8 cellular contexts compared by ENCODE assay signal in the genomic region with DNA sequence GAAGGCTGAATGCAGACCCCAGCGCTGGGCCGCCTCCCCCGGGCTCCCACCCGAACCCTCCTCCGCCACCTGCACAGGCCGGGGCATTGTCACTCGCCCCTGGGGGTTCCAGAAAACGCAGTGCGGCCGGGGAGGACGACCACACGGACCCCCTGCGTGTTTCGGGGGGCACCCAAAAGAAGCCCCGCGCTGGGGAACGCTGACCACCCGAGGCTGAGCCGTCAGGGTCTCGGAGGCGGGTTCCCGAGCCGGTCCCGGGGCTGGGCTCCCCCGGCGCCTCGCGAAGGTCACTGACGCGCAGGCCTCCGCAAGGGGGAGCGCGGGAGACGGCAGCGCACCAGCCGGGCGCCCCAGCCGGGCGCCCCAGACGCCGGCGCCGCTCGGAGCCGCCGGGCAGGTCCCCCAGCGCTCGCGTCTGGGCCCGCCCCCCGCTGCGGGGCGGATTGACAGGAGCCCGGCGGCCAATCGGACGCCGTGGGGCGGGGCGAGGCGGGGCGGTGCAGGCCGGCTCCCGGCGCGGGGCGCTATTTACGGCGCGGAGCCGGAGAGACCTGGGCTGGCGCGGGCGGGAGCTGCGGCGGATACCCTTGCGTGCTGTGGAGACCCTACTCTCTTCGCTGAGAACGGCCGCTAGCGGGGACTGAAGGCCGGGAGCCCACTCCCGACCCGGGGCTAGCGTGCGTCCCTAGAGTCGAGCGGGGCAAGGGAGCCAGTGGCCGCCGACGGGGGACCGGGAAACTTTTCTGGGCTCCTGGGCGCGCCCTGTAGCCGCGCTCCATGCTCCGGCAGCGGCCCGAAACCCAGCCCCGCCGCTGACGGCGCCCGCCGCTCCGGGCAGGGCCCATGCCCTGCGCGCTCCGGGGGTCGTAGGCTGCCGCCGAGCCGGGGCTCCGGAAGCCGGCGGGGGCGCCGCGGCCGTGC. TPM values are rescaled to one million over a fixed set of nuclear protein-coding genes. Genes with fewer than 3 reads are reported as not detected.
DNase-seq lines count a peak whose midpoint lies in the region; ATAC-seq, FAIRE-seq and TF ChIP-seq lines count a peak whose summit lies in the region.

A gene with protein sequence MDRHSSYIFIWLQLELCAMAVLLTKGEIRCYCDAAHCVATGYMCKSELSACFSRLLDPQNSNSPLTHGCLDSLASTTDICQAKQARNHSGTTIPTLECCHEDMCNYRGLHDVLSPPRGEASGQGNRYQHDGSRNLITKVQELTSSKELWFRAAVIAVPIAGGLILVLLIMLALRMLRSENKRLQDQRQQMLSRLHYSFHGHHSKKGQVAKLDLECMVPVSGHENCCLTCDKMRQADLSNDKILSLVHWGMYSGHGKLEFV (plus strand): TSS at position 554 of the 921 bp plus-strand sequence. CDS start 377 bp downstream, outside the sequence.

- TF ChIP-seq CTCF in AG04449 (IDR thresholded peaks at IDR 0.05; ENCODE audit: insufficient read depth, low read length, missing control alignments) = peak; percentile 79
- peak; percentile 71 for TF ChIP-seq CTCF in kidney (IDR thresholded peaks at IDR 0.05; ENCODE audit: borderline replicate concordance, extremely low read depth, insufficient read depth)

- CTCF ChIA-PET in AG04449 (lab: Yijun Ruan, JAX) = interaction anchor here (0.6 to 5.5 kb wide), 26 partner anchors 8 to 627 kb away, joined by 3 to 40 read pairs (median 4); no protein-coding TSS in a partner anchor

- H3K27ac ChIP-seq in kidney (ENCODE audit: low read depth in 2 of 2, low read length in 2 of 2) = peak within 1 kb of the TSS; percentile 52 to 75

- ATAC-seq in GM18861 (IDR thresholded peaks at IDR 0.05; ENCODE audit: unreplicated experiment) (peak; percentile 95), HG03064 (IDR thresholded peaks at IDR 0.05; ENCODE audit: low read depth, unreplicated experiment) (peak; percentile 96)

- no peaks in the 10 kb centered on the region for H3K9me3 ChIP-seq in kidney (ENCODE audit: control insufficient read depth in 1 of 2, low read length in 2 of 2)

- intact Hi-C loops in kidney (cut with DNase I) = no loop called here

- peaks cover 0 to 5% of the 10 kb centered on the region in 2 donors for H3K4me1 ChIP-seq in kidney (ENCODE audit: control insufficient read depth in 1 of 2, insufficient read depth in 1 of 2, low read depth in 1 of 2, low read length in 2 of 2)

- no peak for DNase-seq in AG04449 (ENCODE audit: low read depth, low spot score)
- peak; percentile 85 for DNase-seq in NCI-H2171 (lab: John Stamatoyannopoulos, UW)
- DNase-seq in activated CD4-positive, CD25-positive, alpha-beta regulatory T cell (lab: John Stamatoyannopoulos, UW) = peak; percentile 59 to 83 (median 73)
- peak; percentile 91 for DNase-seq in central memory CD4-positive, alpha-beta T cell
- peak; percentile 98 for DNase-seq in kidney
- peak; percentile 88 for DNase-seq in stimulated activated CD4-positive, alpha-beta T cell treated with anti-CD3 and anti-CD28 coated beads, Interleukin-12 subunit alpha, Interleukin-12 subunit beta, amount 100 ng/mL, for 4 hours

- peak within 1 kb of the TSS; percentile 88 to 90 for H3K9ac ChIP-seq in kidney (ENCODE audit: low read length in 2 of 2)

- peaks cover 0 to 3% of the 10 kb centered on the region in 2 donors for H3K36me3 ChIP-seq in kidney (ENCODE audit: control insufficient read depth in 1 of 2, insufficient read depth in 2 of 2, low read length in 2 of 2)

- no peak for FAIRE-seq in kidney (lab: Jason Lieb, UNC)

- POLR2A ChIA-PET in AG04449 (lab: Yijun Ruan, JAX) = interaction anchor here (0.6 to 1.3 kb wide), 3 partner anchors 44 to 464 kb away, joined by 3 to 4 read pairs (median 3); no protein-coding TSS in a partner anchor

- H3K4me3 ChIP-seq in AG04449 (ENCODE audit: low read depth, low read length) (peak within 1 kb of the TSS; percentile 81), kidney (ENCODE audit: low read length in 2 of 2) (peak within 1 kb of the TSS; percentile 92 to 98)

RNA-seq across cellular contexts. Expression of the gene that starts here (rescaled TPM):
- 19.5 TPM for total RNA-seq in kidney
- polyA plus RNA-seq in kidney (ENCODE audit: insufficient read depth, low read depth, low replicate concordance) = 21.1 TPM
